22 cellular contexts compared by ENCODE assay signal in the genomic region with DNA sequence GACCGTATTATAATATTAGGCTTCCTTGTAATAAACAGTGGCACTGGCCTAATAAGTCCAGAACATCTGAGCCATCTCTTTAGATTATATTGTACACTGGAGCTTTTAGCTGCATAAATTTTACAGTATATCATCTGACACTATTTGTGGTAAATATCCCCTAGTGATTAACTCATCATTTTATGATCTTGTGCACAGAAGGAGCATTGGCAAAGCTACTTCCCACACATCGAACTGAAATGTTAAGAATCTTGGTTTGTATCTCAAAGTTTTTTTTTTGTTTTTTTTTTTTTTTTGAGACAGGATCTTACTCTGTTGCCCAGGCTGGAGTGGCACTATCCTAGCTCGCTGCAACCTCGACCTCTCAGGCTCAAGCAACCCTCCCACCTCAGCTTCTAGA. TPM values are rescaled to one million over a fixed set of nuclear protein-coding genes. Genes with fewer than 3 reads are reported as not detected.
"Had no signal": no experiment of that assay in that cellular context is flagged by ENCODE, and none has a peak within 500 bp of the region (broad histone marks: within the 10 kb centered on the region; RNA-seq: fewer than 3 reads in every experiment).

No MANE protein-coding gene starts in this region.

- H3K9me3 ChIP-seq: Peyer's patch, SJCRH30 had no signal

- H3K27ac ChIP-seq: Peyer's patch, SJCRH30 had no signal

- DNase-seq: IMR-90, Kasumi-1, KG1, NCI-H1105, NCI-H1417, NCI-H146, NCI-H1694 treated with DMSO at 0.1 percent for 48 hours, NCI-H1930, NCI-H2081, NCI-H2107, NCI-H2227 treated with DMSO at 0.1 percent for 48 hours, NCI-H524, NCI-H69, NCI-H774, Peyer's patch, SHP77 treated with DMSO at 0.1 percent for 48 hours, SJCRH30, T-helper 1 cell had no signal

- H3K27me3 ChIP-seq: Peyer's patch, SJCRH30 had no signal

- H3K4me1 ChIP-seq: Peyer's patch, SJCRH30 had no signal

- ATAC-seq: HepG2, Right ventricle myocardium inferior, SK-N-SH treated with all-trans-retinoic acid at 6 μM for 48 hours had no signal

- H3K36me3 ChIP-seq: Peyer's patch, SJCRH30 had no signal

- H3K4me3 ChIP-seq: Peyer's patch, SJCRH30 had no signal

RNA-seq across cellular contexts. Expression of gene KIAA1549L, which starts 44.0 kb away (rescaled TPM):
- total RNA-seq: NCI-H460 had no signal
